ENCODE assay signal across 1 cellular context in genomic region chr19:49869484-49870308, GRCh38.
TF ChIP-seq lines count a peak whose summit lies in the region.

No MANE protein-coding gene starts in this region.

TF ChIP-seq in HepG2, 621 proteins besides CTCF, POLR2A, EP300 and RAD21 (continued from another document and continues in another):
- TF ChIP-seq AHDC1 (CRISPR knock-in tag; IDR thresholded peaks at IDR 0.05; ENCODE audit: borderline replicate concordance) (no peak), ZNF891 (CRISPR knock-in tag; IDR thresholded peaks at IDR 0.05) (peak; percentile 34; the same call in 1 of the 2 replicates), HHEX (CRISPR knock-in tag; IDR thresholded peaks at IDR 0.05) (no peak), SAFB2 (CRISPR knock-in tag; IDR thresholded peaks at IDR 0.05; ENCODE audit: borderline replicate concordance, low read depth) (no peak), SRF (IDR thresholded peaks at IDR 0.05; ENCODE audit: low read depth, low read length) (0 out of 2 replicates have a peak, but pooled peaks have one; percentile 40), ZBTB25 (CRISPR knock-in tag; IDR thresholded peaks at IDR 0.05) (peak; percentile 56; the same call in 1 of the 2 replicates), ZMYM2 (CRISPR knock-in tag; IDR thresholded peaks at IDR 0.05) (no peak), GPBP1L1 (CRISPR knock-in tag; IDR thresholded peaks at IDR 0.05) (no peak), SNAPC4 (CRISPR knock-in tag; IDR thresholded peaks at IDR 0.05) (no peak), ZBTB4 (CRISPR knock-in tag; IDR thresholded peaks at IDR 0.05; ENCODE audit: borderline replicate concordance) (no peak), ZNF577 (CRISPR knock-in tag; IDR thresholded peaks at IDR 0.05; ENCODE audit: borderline replicate concordance, low read depth) (no peak), MXI1 (IDR thresholded peaks at IDR 0.05; ENCODE audit: borderline replicate concordance, low read depth, low read length) (peak; percentile 34; the same call in 1 of the 3 replicates), ZNF143 (CRISPR knock-in tag; IDR thresholded peaks at IDR 0.05) (no peak; the same call in 1 of the 2 replicates), LBX2 (CRISPR knock-in tag; IDR thresholded peaks at IDR 0.05; ENCODE audit: borderline replicate concordance) (no peak), CERS6 (CRISPR knock-in tag; IDR thresholded peaks at IDR 0.05) (0 out of 2 replicates have a peak, but pooled peaks have one; percentile 30), ZNF782 (CRISPR knock-in tag; IDR thresholded peaks at IDR 0.05; ENCODE audit: borderline replicate concordance) (peak; percentile 82), KDM6A (CRISPR knock-in tag; IDR thresholded peaks at IDR 0.05; ENCODE audit: low read depth) (no peak), CBX5 (CRISPR knock-in tag; IDR thresholded peaks at IDR 0.05; ENCODE audit: borderline replicate concordance) (0 out of 2 replicates have a peak, but pooled peaks have one; percentile 24), SSRP1 (CRISPR knock-in tag; IDR thresholded peaks at IDR 0.05) (no peak), ISL2 (CRISPR knock-in tag; IDR thresholded peaks at IDR 0.05) (peak; percentile 62; the same call in 1 of the 2 replicates), ZNF687 (CRISPR knock-in tag; IDR thresholded peaks at IDR 0.05) (peak; percentile 96), PTBP1 (IDR thresholded peaks at IDR 0.05; ENCODE audit: low read depth, low read length, poor library complexity, severe bottlenecking) (no peak), ZMYM4 (CRISPR knock-in tag; IDR thresholded peaks at IDR 0.05) (peak; percentile 39; the same call in 1 of the 2 replicates), STAT5B (CRISPR knock-in tag; IDR thresholded peaks at IDR 0.05) (no peak), CEBPG (CRISPR knock-in tag; IDR thresholded peaks at IDR 0.05) (no peak), MAFK (conservative IDR thresholded peaks at IDR 0.05 in 1 of 2, IDR thresholded peaks at IDR 0.05 in 1 of 2; ENCODE audit: low read length in 2 of 2) (no peak)
